ENCODE assay signal across 5 cellular contexts in the genomic region with DNA sequence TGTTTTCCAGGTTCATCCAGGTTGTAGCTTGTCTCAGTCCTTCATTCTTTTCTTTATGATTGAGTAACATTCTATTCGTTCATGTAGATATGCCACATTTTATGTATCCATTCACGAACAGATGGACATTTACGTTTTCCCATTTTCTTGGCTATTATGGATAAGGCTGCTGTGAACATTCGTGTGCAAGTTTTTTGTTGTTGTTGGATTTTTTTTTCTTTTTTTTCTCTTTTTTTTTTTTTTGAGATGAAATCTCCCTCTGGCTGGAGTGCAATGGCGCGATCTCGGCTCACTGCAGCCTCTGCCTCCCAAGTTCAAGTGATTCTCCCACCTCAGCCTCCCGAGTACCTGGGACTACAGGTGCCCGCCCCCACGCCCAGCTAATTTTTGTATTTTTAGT. TPM values are rescaled to one million over a fixed set of nuclear protein-coding genes. Genes with fewer than 3 reads are reported as not detected.
DNase-seq lines count a peak whose midpoint lies in the region; ATAC-seq and TF ChIP-seq lines count a peak whose summit lies in the region.
"Not testable (repeated sequence)": the region's sequence is repeated elsewhere in the genome, so short reads cannot be mapped to it uniquely, and the experiment has no call there.

No MANE protein-coding gene starts in this region.

- not testable (repeated sequence) for H3K27ac Mint-ChIP-seq in CD14-positive monocyte
- peak overlapping the region; percentile 38 for H3K27ac Mint-ChIP-seq in glutamatergic neuron (ENCODE audit: unreplicated experiment)
- H3K27ac Mint-ChIP-seq in stimulated activated memory B cell treated with anti-CD40 and anti-IgM and Interleukin-4, amounts not matched to agents 10 μg/mL and 1 μg/mL and 100 μg/mL, for 72 hours: peak overlapping the region; percentile 88

- intact Hi-C loops in CD14-positive monocyte (cut with micrococcal nuclease): not testable (repeated sequence)

- H3K4me1 Mint-ChIP-seq in CD14-positive monocyte: peaks cover 23% of the 10 kb centered on the region
- H3K4me1 Mint-ChIP-seq in glutamatergic neuron (ENCODE audit: low read depth, unreplicated experiment): peaks cover 12% of the 10 kb centered on the region
- peaks cover 28% of the 10 kb centered on the region for H3K4me1 Mint-ChIP-seq in stimulated activated memory B cell treated with anti-CD40 and anti-IgM and Interleukin-4, amounts not matched to agents 10 μg/mL and 1 μg/mL and 100 μg/mL, for 72 hours

- H3K27ac ChIP-seq in Karpas-422 (ENCODE audit: low read length) (peak overlapping the region; percentile 92), SU-DHL-6 (ENCODE audit: low read depth, low read length) (peak overlapping the region; percentile 59)

- peaks cover 48% of the 10 kb centered on the region for H3K4me1 ChIP-seq in Karpas-422 (ENCODE audit: low read length)

- not testable (repeated sequence) for H3K36me3 ChIP-seq in Karpas-422 (ENCODE audit: insufficient read depth, low read length); SU-DHL-6 (ENCODE audit: low read length)

- not testable (repeated sequence) for H4K20me1 ChIP-seq in Karpas-422 (ENCODE audit: insufficient read depth, low read depth, low read length); SU-DHL-6 (ENCODE audit: low read depth, low read length)

- H3K79me2 ChIP-seq in Karpas-422 (ENCODE audit: low read length); SU-DHL-6 (ENCODE audit: insufficient read depth, low read length): not testable (repeated sequence)

- H3K9me2 ChIP-seq in Karpas-422 (replicated peaks; ENCODE audit: insufficient read depth, low read length); SU-DHL-6 (replicated peaks; ENCODE audit: insufficient read depth, low read length): not testable (repeated sequence)

- TF ChIP-seq CTCF in CD14-positive monocyte (IDR thresholded peaks at IDR 0.05); SU-DHL-6 (IDR thresholded peaks at IDR 0.05; ENCODE audit: insufficient read depth, low read length, poor library complexity, severe bottlenecking); glutamatergic neuron (IDR thresholded peaks at IDR 0.05; ENCODE audit: partially characterized antibody, unreplicated experiment): not testable (repeated sequence)

- peaks cover 50% of the 10 kb centered on the region for H3F3A ChIP-seq in SU-DHL-6 (ENCODE audit: insufficient read depth)

- H3K9me3 Mint-ChIP-seq in CD14-positive monocyte; glutamatergic neuron (ENCODE audit: unreplicated experiment); stimulated activated memory B cell treated with anti-CD40 and anti-IgM and Interleukin-4, amounts not matched to agents 10 μg/mL and 1 μg/mL and 100 μg/mL, for 72 hours: not testable (repeated sequence)

- DNase-seq in CD14-positive monocyte (ENCODE audit: low spot score): peak; percentile 7
- DNase-seq in Karpas-422, glutamatergic neuron: not testable (repeated sequence)

- not testable (repeated sequence) for H3K4me2 ChIP-seq in Karpas-422 (ENCODE audit: low read depth, low read length, poor library complexity, severe bottlenecking); SU-DHL-6 (ENCODE audit: low read depth, low read length, poor library complexity, severe bottlenecking)

- ATAC-seq in stimulated activated memory B cell treated with anti-CD40 and anti-IgM and Interleukin-4, amounts not matched to agents 10 μg/mL and 1 μg/mL and 100 μg/mL, for 72 hours: not testable (repeated sequence)

- not testable (repeated sequence) for H2AFZ ChIP-seq in Karpas-422 (ENCODE audit: low read length); SU-DHL-6 (ENCODE audit: low read depth, low read length, severe bottlenecking)

- not testable (repeated sequence) for H3K36me3 Mint-ChIP-seq in CD14-positive monocyte; glutamatergic neuron (ENCODE audit: unreplicated experiment); stimulated activated memory B cell treated with anti-CD40 and anti-IgM and Interleukin-4, amounts not matched to agents 10 μg/mL and 1 μg/mL and 100 μg/mL, for 72 hours

- not testable (repeated sequence) for H3K4me3 ChIP-seq in Karpas-422 (ENCODE audit: low read length); SU-DHL-6 (ENCODE audit: insufficient read depth, low read length, poor library complexity, severe bottlenecking)

- H3K4me3 Mint-ChIP-seq in CD14-positive monocyte; glutamatergic neuron (ENCODE audit: unreplicated experiment); stimulated activated memory B cell treated with anti-CD40 and anti-IgM and Interleukin-4, amounts not matched to agents 10 μg/mL and 1 μg/mL and 100 μg/mL, for 72 hours: not testable (repeated sequence)

- not testable (repeated sequence) for H3K9me3 ChIP-seq in Karpas-422 (ENCODE audit: low read length); SU-DHL-6 (ENCODE audit: insufficient read depth, low read length)

- not testable (repeated sequence) for H3K27me3 ChIP-seq in Karpas-422 (ENCODE audit: low read length); SU-DHL-6 (ENCODE audit: low read length)

- H3K27me3 Mint-ChIP-seq in CD14-positive monocyte (ENCODE audit: low read depth in 3 of 3); glutamatergic neuron (ENCODE audit: unreplicated experiment); stimulated activated memory B cell treated with anti-CD40 and anti-IgM and Interleukin-4, amounts not matched to agents 10 μg/mL and 1 μg/mL and 100 μg/mL, for 72 hours: not testable (repeated sequence)

- not testable (repeated sequence) for H3K9ac ChIP-seq in Karpas-422 (ENCODE audit: low read length); SU-DHL-6 (ENCODE audit: low read length)

RNA-seq across cellular contexts. Expression of a gene that starts 33.2 kb away (rescaled TPM):
- polyA plus RNA-seq in CD14-positive monocyte: under 1 TPM; 0.34 to 0.79 TPM
- 67.2 and 75.5 TPM in 2 replicates for total RNA-seq in Karpas-422 (2014; rRNA removed; shearing (Covaris generic); ENCODE audit: low replicate concordance)
- total RNA-seq in glutamatergic neuron (ENCODE audit: unreplicated experiment): 148 TPM
